ENCODE assay signal across 15 cellular contexts in the genomic region with DNA sequence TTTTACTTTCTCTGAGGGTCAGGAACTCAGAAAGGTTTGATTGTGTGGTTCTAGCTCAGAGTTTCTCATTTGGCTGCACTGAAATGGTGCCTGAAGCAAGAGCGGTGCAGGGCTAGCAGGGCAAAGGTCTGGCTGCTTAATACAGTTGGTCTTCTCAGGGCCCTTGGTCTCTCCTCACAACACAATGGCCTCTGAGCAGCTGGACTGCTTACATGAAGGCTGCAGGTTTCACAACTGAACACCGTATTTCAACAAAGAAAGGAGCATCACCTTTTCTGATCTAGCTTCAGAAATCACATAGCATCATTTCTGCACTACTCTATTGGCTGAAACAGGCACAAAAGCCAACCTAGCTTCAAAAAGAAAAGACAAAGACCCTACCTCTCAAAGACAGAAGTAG.
DNase-seq lines count a peak whose midpoint lies in the region; TF ChIP-seq lines count a peak whose summit lies in the region.
"Had no signal": no experiment of that assay in that cellular context is flagged by ENCODE, and none has a peak within 500 bp of the region (broad histone marks: within the 10 kb centered on the region; RNA-seq: fewer than 3 reads in every experiment).

No MANE protein-coding gene starts in this region.

- POLR2A ChIA-PET in activated CD4-positive, alpha-beta memory T cell treated with anti-CD3 and anti-CD28 coated beads for 36 hours (lab: Charles Lee): no interaction called here

- TF ChIP-seq CTCF in neural crest cell (conservative IDR thresholded peaks at IDR 0.05): no peak
- no peak for TF ChIP-seq CTCF in glutamatergic neuron (IDR thresholded peaks at IDR 0.05; ENCODE audit: partially characterized antibody, unreplicated experiment)

- no peak for DNase-seq in activated CD4-positive, alpha-beta T cell treated with anti-CD3 and anti-CD28 coated beads, Interleukin-2, amount 10 ng/mL, durations not matched to agents 24 days and 14 days
- DNase-seq in activated CD4-positive, alpha-beta T cell treated with anti-CD3 and anti-CD28 coated beads for 4 hours: no peak
- DNase-seq in HuH-7 (ENCODE audit: low spot score): peak; percentile 19
- DNase-seq in NCI-H146 treated with DMSO at 0.1 percent for 48 hours (lab: John Stamatoyannopoulos, UW; ENCODE audit: unreplicated experiment): peak; percentile 41
- DNase-seq in neural crest cell (ENCODE audit: low read depth, low spot score): no peak
- DNase-seq in glutamatergic neuron: no peak
- no peak for DNase-seq in activated CD4-positive, alpha-beta memory T cell treated with anti-CD3 and anti-CD28 coated beads for 36 hours
- no peak for DNase-seq in activated effector memory CD4-positive, alpha-beta T cell treated with anti-CD3 and anti-CD28 coated beads, Interleukin-2, amount 50 U/mL, for 16 hours
- DNase-seq: AML-193; Calu3; CD4-positive, alpha-beta T cell; CD8-positive, alpha-beta T cell; DMS79 treated with DMSO at 0.1 percent for 48 hours; GF-D8 had no signal

- CTCF ChIA-PET in activated CD4-positive, alpha-beta memory T cell treated with anti-CD3 and anti-CD28 coated beads for 36 hours (lab: Charles Lee): interaction anchor here (1.8 kb wide), 1 partner anchor 1035 kb away, joined by 5 read pairs; no protein-coding TSS in a partner anchor

- peaks cover 30% of the 10 kb centered on the region for H3K36me3 Mint-ChIP-seq in activated CD4-positive, alpha-beta T cell treated with anti-CD3 and anti-CD28 coated beads, Interleukin-2, amount 10 ng/mL, durations not matched to agents 24 days and 14 days (ENCODE audit: low read depth)
- peaks cover 2% of the 10 kb centered on the region for H3K36me3 Mint-ChIP-seq in neural crest cell (ENCODE audit: low read depth)
- no peaks in the 10 kb centered on the region for H3K36me3 Mint-ChIP-seq in glutamatergic neuron (ENCODE audit: unreplicated experiment)
- peaks cover 7% of the 10 kb centered on the region for H3K36me3 Mint-ChIP-seq in activated CD4-positive, alpha-beta memory T cell treated with anti-CD3 and anti-CD28 coated beads for 36 hours

- H3K9me3 Mint-ChIP-seq in activated CD4-positive, alpha-beta T cell treated with anti-CD3 and anti-CD28 coated beads, Interleukin-2, amount 10 ng/mL, durations not matched to agents 24 days and 14 days: peaks cover 11% of the 10 kb centered on the region
- H3K9me3 Mint-ChIP-seq in neural crest cell (peaks cover 9% of the 10 kb centered on the region), glutamatergic neuron (ENCODE audit: unreplicated experiment) (peaks cover 3% of the 10 kb centered on the region)
- H3K9me3 Mint-ChIP-seq in activated CD4-positive, alpha-beta memory T cell treated with anti-CD3 and anti-CD28 coated beads for 36 hours: no peaks in the 10 kb centered on the region
- H3K9me3 Mint-ChIP-seq: CD4-positive, alpha-beta T cell; CD8-positive, alpha-beta T cell had no signal

- peak overlapping the region; percentile 17 for H3K27ac Mint-ChIP-seq in activated CD4-positive, alpha-beta T cell treated with anti-CD3 and anti-CD28 coated beads, Interleukin-2, amount 10 ng/mL, durations not matched to agents 24 days and 14 days
- H3K27ac Mint-ChIP-seq in neural crest cell (ENCODE audit: unreplicated experiment): peak overlapping the region; percentile 59
- H3K27ac Mint-ChIP-seq in glutamatergic neuron (ENCODE audit: unreplicated experiment): no peak overlapping the region
- no peak overlapping the region for H3K27ac Mint-ChIP-seq in activated CD4-positive, alpha-beta memory T cell treated with anti-CD3 and anti-CD28 coated beads for 36 hours
- H3K27ac Mint-ChIP-seq: B cell; CD4-positive, alpha-beta T cell; CD8-positive, alpha-beta T cell had no signal

- H3K4me3 Mint-ChIP-seq in activated CD4-positive, alpha-beta T cell treated with anti-CD3 and anti-CD28 coated beads, Interleukin-2, amount 10 ng/mL, durations not matched to agents 24 days and 14 days: no peak overlapping the region
- no peak overlapping the region for H3K4me3 Mint-ChIP-seq in neural crest cell
- H3K4me3 Mint-ChIP-seq in glutamatergic neuron (ENCODE audit: unreplicated experiment): no peak overlapping the region
- H3K4me3 Mint-ChIP-seq in activated CD4-positive, alpha-beta memory T cell treated with anti-CD3 and anti-CD28 coated beads for 36 hours: no peak overlapping the region
- H3K4me3 Mint-ChIP-seq: B cell; CD4-positive, alpha-beta T cell; CD8-positive, alpha-beta T cell had no signal

- H3K4me1 Mint-ChIP-seq in activated CD4-positive, alpha-beta T cell treated with anti-CD3 and anti-CD28 coated beads, Interleukin-2, amount 10 ng/mL, durations not matched to agents 24 days and 14 days: peaks cover 29% of the 10 kb centered on the region
- H3K4me1 Mint-ChIP-seq in neural crest cell: peaks cover 17% of the 10 kb centered on the region
- peaks cover 3% of the 10 kb centered on the region for H3K4me1 Mint-ChIP-seq in glutamatergic neuron (ENCODE audit: low read depth, unreplicated experiment)
- H3K4me1 Mint-ChIP-seq in activated CD4-positive, alpha-beta memory T cell treated with anti-CD3 and anti-CD28 coated beads for 36 hours (ENCODE audit: low read depth): peaks cover 45% of the 10 kb centered on the region
- H3K4me1 Mint-ChIP-seq: B cell had no signal

- intact Hi-C loops in activated CD4-positive, alpha-beta T cell treated with anti-CD3 and anti-CD28 coated beads, Interleukin-2, amount 10 ng/mL, durations not matched to agents 24 days and 14 days (cut with micrococcal nuclease): loop anchor here (10.0 kb wide), 1 partner anchor 575 kb away; no protein-coding TSS in a partner anchor
- intact Hi-C loops in activated CD4-positive, alpha-beta memory T cell treated with anti-CD3 and anti-CD28 coated beads for 36 hours (cut with micrococcal nuclease): no loop called here

- no peaks in the 10 kb centered on the region for H3K27me3 Mint-ChIP-seq in activated CD4-positive, alpha-beta T cell treated with anti-CD3 and anti-CD28 coated beads, Interleukin-2, amount 10 ng/mL, durations not matched to agents 24 days and 14 days
- H3K27me3 Mint-ChIP-seq in neural crest cell (ENCODE audit: low read depth) (no peaks in the 10 kb centered on the region), glutamatergic neuron (ENCODE audit: unreplicated experiment) (no peaks in the 10 kb centered on the region)
- H3K27me3 Mint-ChIP-seq in activated CD4-positive, alpha-beta memory T cell treated with anti-CD3 and anti-CD28 coated beads for 36 hours: no peaks in the 10 kb centered on the region
- H3K27me3 Mint-ChIP-seq: B cell; CD4-positive, alpha-beta T cell had no signal

Comparison
In these comparisons a context has a peak if more than half of its experiments do, and no peak if none do; other contexts are left out.
1. DNase-seq: peak in HuH-7 (single experiment) and NCI-H146 treated with DMSO at 0.1 percent for 48 hours (single experiment); none in activated CD4-positive, alpha-beta T cell treated with anti-CD3 and anti-CD28 coated beads, Interleukin-2, amount 10 ng/mL, durations not matched to agents 24 days and 14 days (single experiment), activated CD4-positive, alpha-beta T cell treated with anti-CD3 and anti-CD28 coated beads for 4 hours (0 of 2), neural crest cell (single experiment), glutamatergic neuron (single experiment), activated CD4-positive, alpha-beta memory T cell treated with anti-CD3 and anti-CD28 coated beads for 36 hours (single experiment) and activated effector memory CD4-positive, alpha-beta T cell treated with anti-CD3 and anti-CD28 coated beads, Interleukin-2, amount 50 U/mL, for 16 hours (single experiment).
2. H3K27ac Mint-ChIP-seq: peak in activated CD4-positive, alpha-beta T cell treated with anti-CD3 and anti-CD28 coated beads, Interleukin-2, amount 10 ng/mL, durations not matched to agents 24 days and 14 days (single experiment) and neural crest cell (single experiment); none in glutamatergic neuron (single experiment) and activated CD4-positive, alpha-beta memory T cell treated with anti-CD3 and anti-CD28 coated beads for 36 hours (single experiment).